In genomic region chr19:10294368-10294697, GRCh38 we compare ENCODE assay signal across 10 cellular contexts. TPM values are rescaled to one million over a fixed set of nuclear protein-coding genes. Genes with fewer than 3 reads are reported as not detected.
DNase-seq lines count a peak whose midpoint lies in the region; ATAC-seq and TF ChIP-seq lines count a peak whose summit lies in the region.
"Had no signal": no experiment of that assay in that cellular context is flagged by ENCODE, and none has a peak within 500 bp of the region (broad histone marks: within the 10 kb centered on the region; RNA-seq: fewer than 3 reads in every experiment).

No MANE protein-coding gene starts in this region.

- H3K36me3 ChIP-seq in A673 (ENCODE audit: insufficient read depth, low read length, poor library complexity, severe bottlenecking), result no peaks in the 10 kb centered on the region
- H3K36me3 ChIP-seq: sigmoid colon had no signal

- no peak overlapping the region for H3K4me3 ChIP-seq in A673 (ENCODE audit: low read depth, low read length, poor library complexity, severe bottlenecking)
- H3K4me3 ChIP-seq: sigmoid colon had no signal

- intact Hi-C loops in A673 (cut with micrococcal nuclease; ENCODE audit: unreplicated experiment), result no loop called here
- intact Hi-C loops in CD14-positive monocyte (cut with micrococcal nuclease), result no loop called here

- H3K4me1 ChIP-seq in A673 (ENCODE audit: insufficient read depth, low read length, poor library complexity, severe bottlenecking), result peaks cover 36% of the 10 kb centered on the region

- BruUV-seq in A673 (replicated peaks; lab: Mats Ljungman, UMichigan), result no TSS peak

- no peak overlapping the region for H3K27ac ChIP-seq in A673 (ENCODE audit: low read depth, low read length, poor library complexity, severe bottlenecking)
- H3K27ac ChIP-seq: sigmoid colon had no signal

- no peaks in the 10 kb centered on the region for H3K36me3 Mint-ChIP-seq in IgD-negative memory B cell
- peaks cover 12 to 16% of the 10 kb centered on the region in 2 donors for H3K36me3 Mint-ChIP-seq in CD14-positive monocyte

- H3K27ac Mint-ChIP-seq in IgD-negative memory B cell (peak overlapping the region in 2 of 3 donors; percentile 59 to 82), CD14-positive monocyte (peak overlapping the region in 2 of 7 donors; percentile 42 to 83)

- POLR2A ChIA-PET in A673 (lab: Charles Lee; ENCODE audit: low non-redundant PET), result no interaction called here

- peaks cover 0 to 7% (median 0%) of the 10 kb centered on the region in 3 donors for H3K9me3 Mint-ChIP-seq in IgD-negative memory B cell
- H3K9me3 Mint-ChIP-seq in CD14-positive monocyte, result peaks cover 0 to 46% (median 24%) of the 10 kb centered on the region in 7 donors

- no peak for DNase-seq in A673 (ENCODE audit: low spot score)
- peak; percentile 80 for DNase-seq in islet precursor cell
- DNase-seq in CD14-positive monocyte (ENCODE audit: low spot score), result no peak
- DNase-seq in stimulated activated CD4-positive, alpha-beta T cell treated with anti-CD3 and anti-CD28 coated beads, Interleukin-4, amount 100 ng/mL, for 1 hour, result no peak
- DNase-seq: GDM1, NCI-H2171 treated with DMSO at 0.1 percent for 48 hours, sigmoid colon had no signal

- H3K27me3 ChIP-seq in A673 (replicated peaks; ENCODE audit: insufficient read depth, low read depth, low read length, poor library complexity), result peaks cover 38% of the 10 kb centered on the region

- CTCF ChIA-PET in A673 (lab: Charles Lee), result no interaction called here

- H3K9me3 ChIP-seq in A673 (ENCODE audit: low read depth, low read length, poor library complexity, severe bottlenecking), result no peaks in the 10 kb centered on the region
- H3K9me3 ChIP-seq: sigmoid colon had no signal

- peaks cover 48% of the 10 kb centered on the region for H3K27me3 Mint-ChIP-seq in IgD-negative memory B cell
- H3K27me3 Mint-ChIP-seq in CD14-positive monocyte (ENCODE audit: low read depth in 3 of 3), result peaks cover 75 to 89% (median 79%) of the 10 kb centered on the region in 3 donors

- H3K4me1 Mint-ChIP-seq in IgD-negative memory B cell, result peaks cover 18 to 25% (median 19%) of the 10 kb centered on the region in 3 donors
- peaks cover 57% of the 10 kb centered on the region for H3K4me1 Mint-ChIP-seq in CD14-positive monocyte

- TF ChIP-seq CTCF in A673 (conservative IDR thresholded peaks at IDR 0.05; ENCODE audit: low read depth, low read length), result peak; percentile 26; the same call in 1 of the 2 replicates
- TF ChIP-seq CTCF in CD14-positive monocyte (IDR thresholded peaks at IDR 0.05), result no peak

- H3K4me3 Mint-ChIP-seq in IgD-negative memory B cell (peak overlapping the region; percentile 21 to 90 (median 83)), CD14-positive monocyte (peak overlapping the region in 1 of 2 donors; percentile 94)

- ATAC-seq in activated CD4-positive, CD25-positive, alpha-beta regulatory T cell treated with anti-CD3 and anti-CD28 coated beads, Interleukin-2, amount 50 U/mL, for 24 hours, result no peak

RNA-seq across cellular contexts. Expression of gene ICAM5, which starts 4.6 kb away (rescaled TPM):
- 4.6 and 6.9 TPM in 2 replicates for total RNA-seq in A673 (2021)
- polyA plus RNA-seq in IgD-negative memory B cell (not detected), CD14-positive monocyte (under 1 TPM in 1 of 2 donors, not detected in 1; 0.21 TPM)

RNA-seq across cellular contexts. Expression of gene ICAM4, which starts 7.6 kb away (rescaled TPM):
- 0.58 and 1.5 TPM in 2 replicates for total RNA-seq in A673 (2021)
- polyA plus RNA-seq in IgD-negative memory B cell (0.81 TPM), CD14-positive monocyte (10 to 100 TPM in 1 of 2 donors, 1 to 10 TPM in 1; 5.5 to 17.3 TPM)
- total RNA-seq: M059J, sigmoid colon had no signal

RNA-seq across cellular contexts. Expression of gene ZGLP1, which starts 15.3 kb away (rescaled TPM):
- 7.2 TPM in 2 replicates for total RNA-seq in A673 (2021)
- 2.6 TPM for polyA plus RNA-seq in IgD-negative memory B cell
- 10 to 100 TPM in 1 of 2 donors, 1 to 10 TPM in 1; 9.4 to 11.7 TPM for polyA plus RNA-seq in CD14-positive monocyte

RNA-seq across cellular contexts. Expression of gene FDX2, which starts 21.5 kb away (rescaled TPM):
- total RNA-seq in A673 (2021), result 26.7 and 29.9 TPM in 2 replicates
- polyA plus RNA-seq in IgD-negative memory B cell (12.8 TPM), CD14-positive monocyte (1 to 10 TPM; 5.5 to 6.8 TPM)

RNA-seq across cellular contexts. Expression of gene ICAM1, which starts 23.4 kb away (rescaled TPM):
- total RNA-seq in A673 (2021), result 1.7 and 2.2 TPM in 2 replicates
- polyA plus RNA-seq in IgD-negative memory B cell (9.2 TPM), CD14-positive monocyte (10 to 100 TPM; 21.6 to 40.8 TPM)
